Comparison of ENCODE assay signal across 9 cellular contexts in genomic region chr1:203338335-203339036, GRCh38. TPM values are rescaled to one million over a fixed set of nuclear protein-coding genes. Genes with fewer than 3 reads are reported as not detected.
DNase-seq lines count a peak whose midpoint lies in the region; ATAC-seq and TF ChIP-seq lines count a peak whose summit lies in the region.
"Had no signal": no experiment of that assay in that cellular context is flagged by ENCODE, and none has a peak within 500 bp of the region (broad histone marks: within the 10 kb centered on the region; RNA-seq: fewer than 3 reads in every experiment).

No MANE protein-coding gene starts in this region.

- no peaks in the 10 kb centered on the region for H3K9me3 Mint-ChIP-seq in activated T-helper 17 cell treated with anti-CD3 and anti-CD28 coated beads, Interleukin-2, amount 50 U/mL, for 72 hours

- peak; percentile 42 for DNase-seq in DMS114 treated with DMSO at 0.1 percent for 48 hours (lab: John Stamatoyannopoulos, UW; ENCODE audit: unreplicated experiment)
- DNase-seq in HuH-7.5 (ENCODE audit: low spot score), result peak; percentile 72
- peak; percentile 57 for DNase-seq in RKO (ENCODE audit: low spot score)
- DNase-seq in fibroblast of the conjunctiva (ENCODE audit: low read depth), result peak; percentile 54

- H3K4me3 ChIP-seq in neutrophil (ENCODE audit: low read depth in 1 of 2, low read length in 1 of 2), result no peak overlapping the region

- no peaks in the 10 kb centered on the region for H3K9me3 ChIP-seq in neutrophil

- no peak overlapping the region for H3K27ac Mint-ChIP-seq in activated T-helper 17 cell treated with anti-CD3 and anti-CD28 coated beads, Interleukin-2, amount 50 U/mL, for 72 hours
- H3K27ac Mint-ChIP-seq: activated naive CD8-positive, alpha-beta T cell had no signal

- peak; percentile 86 for TF ChIP-seq CTCF in neutrophil (IDR thresholded peaks at IDR 0.05)

- ATAC-seq in activated T-helper 17 cell treated with anti-CD3 and anti-CD28 coated beads, Interleukin-2, amount 50 U/mL, for 72 hours (replicated peaks), result peak; percentile 72
- ATAC-seq in HG02623 (IDR thresholded peaks at IDR 0.05; ENCODE audit: unreplicated experiment) (no peak), HG03108 (IDR thresholded peaks at IDR 0.05; ENCODE audit: unreplicated experiment) (no peak)

- H3K4me1 ChIP-seq in neutrophil (ENCODE audit: control insufficient read depth in 1 of 2, insufficient read depth in 1 of 2, low read depth in 1 of 2, low read length in 1 of 2), result peaks cover 3 to 5% of the 10 kb centered on the region in 2 experiments

- H3K27me3 Mint-ChIP-seq in activated T-helper 17 cell treated with anti-CD3 and anti-CD28 coated beads, Interleukin-2, amount 50 U/mL, for 72 hours, result peaks cover 16% of the 10 kb centered on the region

- H3K27me3 ChIP-seq in neutrophil, result peaks cover 26% of the 10 kb centered on the region

- no peak overlapping the region for H3K27ac ChIP-seq in neutrophil

- H3K36me3 ChIP-seq in neutrophil, result no peaks in the 10 kb centered on the region

- peaks cover 17% of the 10 kb centered on the region for H3K4me1 Mint-ChIP-seq in activated T-helper 17 cell treated with anti-CD3 and anti-CD28 coated beads, Interleukin-2, amount 50 U/mL, for 72 hours

- H3K36me3 Mint-ChIP-seq in activated T-helper 17 cell treated with anti-CD3 and anti-CD28 coated beads, Interleukin-2, amount 50 U/mL, for 72 hours (ENCODE audit: low read depth), result no peaks in the 10 kb centered on the region
- H3K36me3 Mint-ChIP-seq: activated naive CD8-positive, alpha-beta T cell had no signal

- H3K4me3 Mint-ChIP-seq in activated T-helper 17 cell treated with anti-CD3 and anti-CD28 coated beads, Interleukin-2, amount 50 U/mL, for 72 hours, result no peak overlapping the region
- H3K4me3 Mint-ChIP-seq: activated naive CD8-positive, alpha-beta T cell had no signal

RNA-seq across cellular contexts. Expression of gene FMOD, which starts 12.4 kb away (rescaled TPM):
- total RNA-seq in activated T-helper 17 cell treated with anti-CD3 and anti-CD28 coated beads, Interleukin-2, amount 50 U/mL, for 72 hours, result under 1 TPM in 1 of 2 donors, not detected in 1; 0.26 TPM

RNA-seq across cellular contexts. Expression of gene BTG2, which starts 33.2 kb away (rescaled TPM):
- total RNA-seq in activated T-helper 17 cell treated with anti-CD3 and anti-CD28 coated beads, Interleukin-2, amount 50 U/mL, for 72 hours, result 100 to 1,000 TPM in 1 of 2 donors, 10 to 100 TPM in 1; 91.3 to 340 TPM
